In the genomic region with DNA sequence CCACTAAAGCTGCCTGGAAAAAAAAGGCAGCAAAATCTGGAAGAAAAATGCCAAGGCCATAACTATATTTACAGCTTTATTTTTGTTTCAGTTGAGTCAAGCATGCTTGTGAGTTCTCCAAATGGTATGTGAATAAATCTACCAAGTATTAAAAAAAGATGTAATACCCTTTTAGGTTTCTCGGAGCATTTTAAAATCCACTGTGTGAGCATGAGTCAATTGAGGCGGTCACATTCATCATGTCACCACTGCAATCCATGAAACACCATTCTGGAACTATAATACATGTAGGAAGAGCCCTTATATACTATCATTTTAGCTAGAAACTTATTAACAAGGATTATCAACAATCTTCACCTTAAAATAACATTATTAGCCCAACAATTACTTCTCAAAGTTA, we compare ENCODE assay signal across 19 cellular contexts. TPM values are rescaled to one million over a fixed set of nuclear protein-coding genes. Genes with fewer than 3 reads are reported as not detected.
A peak's percentile ranks its signal among the peaks of the same experiment; 100 is the strongest.
DNase-seq lines count a peak whose midpoint lies in the region; TF ChIP-seq lines count a peak whose summit lies in the region.
"Had no signal": no experiment of that assay in that cellular context is flagged by ENCODE, and none has a peak within 500 bp of the region (broad histone marks: within the 10 kb centered on the region; RNA-seq: fewer than 3 reads in every experiment).

No MANE protein-coding gene starts in this region.

- H2AFZ ChIP-seq in osteoblast (ENCODE audit: low read length), result no peak overlapping the region
- H2AFZ ChIP-seq: hepatocyte, neural progenitor cell had no signal

- H3K27me3 ChIP-seq in brain microvascular endothelial cell (replicated peaks) (no peaks in the 10 kb centered on the region), osteoblast (ENCODE audit: insufficient read depth, low read length) (no peaks in the 10 kb centered on the region), spleen (replicated peaks in 1 of 7) (no peaks in the 10 kb centered on the region)
- H3K27me3 ChIP-seq: breast epithelium, hepatocyte, neural progenitor cell, right atrium auricular region had no signal

- H3K4me2 ChIP-seq in osteoblast (ENCODE audit: insufficient read depth, low read length), result peak overlapping the region; percentile 61
- H3K4me2 ChIP-seq: hepatocyte, neural progenitor cell had no signal

- in situ Hi-C loops in brain microvascular endothelial cell (cut with HindIII; ENCODE audit: low pct_ligation_motif_present, low sequenced_read_pairs), result no loop called here

- H3K9me3 ChIP-seq in osteoblast (ENCODE audit: low read depth, low read length), result no peaks in the 10 kb centered on the region
- H3K9me3 ChIP-seq in spleen, result no peaks in the 10 kb centered on the region
- H3K9me3 ChIP-seq: breast epithelium, right atrium auricular region had no signal

- H3K27ac ChIP-seq in brain microvascular endothelial cell (no peak overlapping the region), osteoblast (ENCODE audit: low read depth, low read length) (peak overlapping the region; percentile 6), spleen (no peak overlapping the region)
- H3K27ac ChIP-seq: breast epithelium, epithelial cell of prostate, hepatocyte, neural progenitor cell, right atrium auricular region had no signal

- intact Hi-C loops in spleen (cut with DNase I; ENCODE audit: low total_unique reads), result no loop called here

- H3K36me3 ChIP-seq in brain microvascular endothelial cell (replicated peaks) (peaks cover 33% of the 10 kb centered on the region), osteoblast (ENCODE audit: insufficient read depth, low read length) (peaks cover 48% of the 10 kb centered on the region), spleen (peaks cover 0 to 98% (median 73%) of the 10 kb centered on the region in 6 donors)
- H3K36me3 ChIP-seq: breast epithelium had no signal

- WGBS in spleen, 5 donors, result 92 to 100% (median 96%) methylated on average over 2 of the region's 2 CpGs

- H3K4me3 ChIP-seq in brain microvascular endothelial cell (ENCODE audit: low read depth, low read length) (no peak overlapping the region), osteoblast (ENCODE audit: insufficient read depth, low read length) (no peak overlapping the region), spleen (no peak overlapping the region)
- H3K4me3 ChIP-seq: breast epithelium, hepatocyte, neural progenitor cell, right atrium auricular region had no signal

- peaks cover 2% of the 10 kb centered on the region for H3K79me2 ChIP-seq in osteoblast (ENCODE audit: insufficient read depth, low read length)

- DNase-seq in AG09319 (ENCODE audit: extremely low read depth, low read depth), result peak; percentile 24
- peak; percentile 41 for DNase-seq in HS-27A (ENCODE audit: low read depth)
- DNase-seq in brain microvascular endothelial cell, result peak; percentile 52
- peak; percentile 83 for DNase-seq in osteoblast (ENCODE audit: insufficient read length, low spot score, missing footprints)
- no peak for DNase-seq in activated CD8-positive, alpha-beta memory T cell treated with anti-CD3 and anti-CD28 coated beads, Interleukin-2, amount 50 U/mL, for 48 hours
- DNase-seq in NCI-H2171 treated with DMSO at 0.1 percent for 48 hours (lab: John Stamatoyannopoulos, UW), result no peak
- DNase-seq in stimulated activated CD4-positive, alpha-beta T cell treated with anti-CD3 and anti-CD28 coated beads, Interleukin-15, amount 100 ng/mL, for 24 hours, result no peak
- DNase-seq in spleen, result no peak
- DNase-seq: activated CD4-positive, alpha-beta T cell treated with anti-CD3 and anti-CD28 coated beads for 48 hours; activated CD8-positive, alpha-beta memory T cell treated with anti-CD3 and anti-CD28 coated beads, Interleukin-2, amount 50 U/mL, for 4 hours; C1 segment of cervical spinal cord; dermis blood vessel endothelial cell; Kasumi-1; kidney glomerular epithelial cell had no signal

- H4K20me1 ChIP-seq in osteoblast (ENCODE audit: insufficient read depth, low read length), result peaks cover 5% of the 10 kb centered on the region

- peaks cover 21% of the 10 kb centered on the region for H3K4me1 ChIP-seq in osteoblast (ENCODE audit: insufficient read depth, low read length)
- H3K4me1 ChIP-seq in spleen, result peaks cover 0 to 3% (median 0%) of the 10 kb centered on the region in 6 donors
- H3K4me1 ChIP-seq: breast epithelium, neural progenitor cell, right atrium auricular region had no signal

- no peak for TF ChIP-seq CTCF in AG09319 (IDR thresholded peaks at IDR 0.05; ENCODE audit: low read depth, low read length)
- no peak for TF ChIP-seq CTCF in brain microvascular endothelial cell (IDR thresholded peaks at IDR 0.05; ENCODE audit: low read depth, low read length, missing control alignments)
- no peak for TF ChIP-seq CTCF in osteoblast (IDR thresholded peaks at IDR 0.05; ENCODE audit: extremely low read depth, low read depth, low read length)
- TF ChIP-seq CTCF in spleen (IDR thresholded peaks at IDR 0.05 in 8 of 11, conservative IDR thresholded peaks at IDR 0.05 in 3 of 11), result no peak

- no peak for TF ChIP-seq POLR2A in spleen (IDR thresholded peaks at IDR 0.05)

RNA-seq across cellular contexts. Expression of a gene that starts 24.1 kb away (rescaled TPM):
- total RNA-seq in osteoblast, result 24.5 and 25.0 TPM in 2 replicates
- total RNA-seq in spleen, result 10 to 100 TPM; 11.2 to 24.3 (median 20.3) TPM
- 10 to 100 TPM in 1 of 3 donors, 1 to 10 TPM in 2; 6.0 to 13.6 (median 9.7) TPM for polyA plus RNA-seq in spleen

RNA-seq across cellular contexts. Expression of a gene that starts 33.5 kb away (rescaled TPM):
- 87.6 and 92.5 TPM in 2 replicates for total RNA-seq in osteoblast
- total RNA-seq in spleen, result 100 to 1,000 TPM; 109 to 175 (median 129) TPM
- polyA plus RNA-seq in spleen, result 10 to 100 TPM; 72.5 to 87.1 (median 82.8) TPM

RNA-seq across cellular contexts. Expression of a gene that starts 43.0 kb away (rescaled TPM):
- total RNA-seq in osteoblast, result 74.2 and 82.2 TPM in 2 replicates
- 10 to 100 TPM; 19.4 to 54.3 (median 35.8) TPM for total RNA-seq in spleen
- 1 to 10 TPM; 2.4 to 4.7 (median 4.6) TPM for polyA plus RNA-seq in spleen

Comparison
In these comparisons a context has a peak if more than half of its experiments do, and no peak if none do; other contexts are left out.
1. DNase-seq: peak in AG09319 (single experiment), HS-27A (single experiment), brain microvascular endothelial cell (single experiment) and osteoblast (single experiment); none in activated CD8-positive, alpha-beta memory T cell treated with anti-CD3 and anti-CD28 coated beads, Interleukin-2, amount 50 U/mL, for 48 hours (single experiment), NCI-H2171 treated with DMSO at 0.1 percent for 48 hours (single experiment), stimulated activated CD4-positive, alpha-beta T cell treated with anti-CD3 and anti-CD28 coated beads, Interleukin-15, amount 100 ng/mL, for 24 hours (single experiment) and spleen (single experiment).